In the genomic region with DNA sequence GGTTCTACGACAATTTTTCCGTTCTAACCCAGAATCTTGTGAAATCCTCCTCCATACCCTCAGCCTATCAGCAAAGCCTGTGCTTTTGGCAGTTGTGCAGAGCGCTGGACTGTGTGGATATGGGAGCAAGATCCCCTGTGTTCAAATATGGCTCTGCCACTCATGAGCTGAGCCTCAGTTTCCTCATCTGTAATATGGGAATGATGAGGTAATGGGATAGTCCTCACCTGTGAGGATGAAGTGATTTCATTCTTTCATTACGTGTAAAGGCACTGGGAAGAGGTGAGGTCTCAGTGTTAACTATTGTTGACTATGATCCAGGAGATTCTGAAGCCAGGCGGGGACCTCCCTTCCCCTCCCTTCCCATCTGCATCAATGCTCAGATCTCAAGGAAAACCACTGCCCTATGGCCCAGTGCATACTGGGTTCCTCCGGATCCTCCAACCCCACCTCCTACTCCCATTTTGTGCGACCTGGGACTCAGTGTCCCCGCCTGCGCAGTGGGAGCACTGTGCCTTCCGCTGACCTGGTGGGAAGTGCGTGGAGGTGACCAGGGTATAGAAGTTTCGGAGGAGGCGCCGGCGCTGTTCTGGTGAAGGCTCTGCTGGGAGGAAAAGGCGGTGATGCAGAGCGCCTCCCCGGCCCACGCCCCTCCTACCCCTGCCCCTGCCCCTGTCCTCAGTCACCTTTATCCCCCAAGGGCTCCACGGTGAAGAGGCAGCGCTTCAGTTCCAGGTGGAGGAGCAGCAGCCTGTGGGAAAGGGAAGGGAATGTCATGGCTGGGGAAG, we compare ENCODE assay signal across 8 cellular contexts. TPM values are rescaled to one million over a fixed set of nuclear protein-coding genes. Genes with fewer than 3 reads are reported as not detected.
DNase-seq lines count a peak whose midpoint lies in the region; ATAC-seq, FAIRE-seq and TF ChIP-seq lines count a peak whose summit lies in the region.

No MANE protein-coding gene starts in this region.

- no peaks in the 10 kb centered on the region; the same call in 1 of the 2 replicates for H3K27me3 ChIP-seq in HUES6 (ENCODE audit: control insufficient read depth, insufficient read depth, low read length)
- H3K27me3 ChIP-seq in bronchial epithelial cell (ENCODE audit: control insufficient read depth, insufficient read depth, low read length) = no peaks in the 10 kb centered on the region

- H3K9ac ChIP-seq in HUES6 (ENCODE audit: low read length) = no peak overlapping the region

- peaks cover 0 to 15% (median 6%) of the 10 kb centered on the region in 3 donors for H3K36me3 Mint-ChIP-seq in naive thymus-derived CD8-positive, alpha-beta T cell

- H3K4me3 Mint-ChIP-seq in naive thymus-derived CD8-positive, alpha-beta T cell = peak overlapping the region; percentile 4 to 95 (median 86)

- H3K9me3 Mint-ChIP-seq in naive thymus-derived CD8-positive, alpha-beta T cell = no peaks in the 10 kb centered on the region

- peak overlapping the region in 9 of 10 donors; percentile 62 to 93 (median 91) for H3K27ac Mint-ChIP-seq in naive thymus-derived CD8-positive, alpha-beta T cell

- peak overlapping the region; percentile 54 for H3K4me3 ChIP-seq in HUES6 (ENCODE audit: low read depth, low read length)
- H3K4me3 ChIP-seq in bronchial epithelial cell (ENCODE audit: low read depth, low read length) = no peak overlapping the region

- no peak for TF ChIP-seq CTCF in 22Rv1 (IDR thresholded peaks at IDR 0.05)
- TF ChIP-seq CTCF in bronchial epithelial cell (IDR thresholded peaks at IDR 0.05; ENCODE audit: insufficient read depth, low read length, severe bottlenecking) = no peak

- no peak for DNase-seq in bronchial epithelial cell (ENCODE audit: low read depth)
- DNase-seq in naive thymus-derived CD8-positive, alpha-beta T cell = no peak
- DNase-seq in NCI-H2171 treated with DMSO at 0.1 percent for 48 hours (lab: John Stamatoyannopoulos, UW) = no peak
- DNase-seq in DMS153 (lab: John Stamatoyannopoulos, UW) = no peak
- DNase-seq in occipital lobe (lab: John Stamatoyannopoulos, UW) = no peak

- H3K4me1 ChIP-seq in HUES6 (ENCODE audit: control insufficient read depth, insufficient read depth, low read length) = peaks cover 24% of the 10 kb centered on the region

- no peaks in the 10 kb centered on the region for H3K9me3 ChIP-seq in HUES6 (ENCODE audit: control insufficient read depth, insufficient read depth, low read depth, low read length)

- peaks cover 19 to 42% (median 40%) of the 10 kb centered on the region in 4 donors for H3K4me1 Mint-ChIP-seq in naive thymus-derived CD8-positive, alpha-beta T cell

- H3K27me3 Mint-ChIP-seq in naive thymus-derived CD8-positive, alpha-beta T cell = no peaks in the 10 kb centered on the region

- ATAC-seq in naive thymus-derived CD8-positive, alpha-beta T cell = no peak
- no peak for ATAC-seq in HG02798 (IDR thresholded peaks at IDR 0.05; ENCODE audit: poor library complexity, unreplicated experiment)

- POLR2A ChIA-PET in naive thymus-derived CD8-positive, alpha-beta T cell (lab: Charles Lee) = interaction anchor here (1.0 kb wide), 2 partner anchors 47 to 90 kb away, joined by 3 to 5 read pairs; no protein-coding TSS in a partner anchor

- H3K27ac ChIP-seq in 22Rv1 (peak overlapping the region; percentile 85), HUES6 (ENCODE audit: low read depth, low read length) (no peak overlapping the region)

- FAIRE-seq in bronchial epithelial cell (lab: Jason Lieb, UNC) = peak; percentile 66

- H3K36me3 ChIP-seq in HUES6 (ENCODE audit: control insufficient read depth, insufficient read depth, low read length) (peaks cover 21% of the 10 kb centered on the region), bronchial epithelial cell (ENCODE audit: control insufficient read depth, insufficient read depth, low read length) (peaks cover 9% of the 10 kb centered on the region)

RNA-seq across cellular contexts. Expression of gene FUZ, which starts 5.0 kb away (rescaled TPM):
- 12.1 and 13.2 TPM in 2 replicates for total RNA-seq in bronchial epithelial cell
- total RNA-seq in naive thymus-derived CD8-positive, alpha-beta T cell = 10 to 100 TPM; 23.0 to 28.8 TPM
- polyA plus RNA-seq in naive thymus-derived CD8-positive, alpha-beta T cell = 1 to 10 TPM; 5.4 to 7.5 (median 7.0) TPM
- 21.7 TPM for total RNA-seq in occipital lobe

RNA-seq across cellular contexts. Expression of gene MED25, which starts 10.0 kb away (rescaled TPM):
- total RNA-seq in bronchial epithelial cell = 8.2 and 10.2 TPM in 2 replicates
- 10 to 100 TPM; 39.8 to 43.2 TPM for total RNA-seq in naive thymus-derived CD8-positive, alpha-beta T cell
- 10 to 100 TPM in 2 of 3 donors, 1 to 10 TPM in 1; 7.5 to 19.2 (median 13.1) TPM for polyA plus RNA-seq in naive thymus-derived CD8-positive, alpha-beta T cell
- total RNA-seq in occipital lobe = 12.8 TPM

RNA-seq across cellular contexts. Expression of gene AP2A1, which starts 41.3 kb away (rescaled TPM):
- 25.5 and 33.5 TPM in 2 replicates for total RNA-seq in bronchial epithelial cell
- total RNA-seq in naive thymus-derived CD8-positive, alpha-beta T cell = 10 to 100 TPM; 56.1 to 57.8 TPM
- polyA plus RNA-seq in naive thymus-derived CD8-positive, alpha-beta T cell = 1 to 10 TPM; 4.5 to 6.5 (median 4.9) TPM
- 49.0 TPM for total RNA-seq in occipital lobe

RNA-seq across cellular contexts. Expression of gene PTOV1, which starts 42.9 kb away (rescaled TPM):
- total RNA-seq in bronchial epithelial cell (20.5 and 23.6 TPM in 2 replicates), occipital lobe (99.2 TPM)
- 100 to 1,000 TPM; 178 to 186 TPM for total RNA-seq in naive thymus-derived CD8-positive, alpha-beta T cell
- 10 to 100 TPM; 42.9 to 67.4 (median 50.9) TPM for polyA plus RNA-seq in naive thymus-derived CD8-positive, alpha-beta T cell

RNA-seq across cellular contexts. Expression of gene TSKS, which starts 45.0 kb away (rescaled TPM):
- not detected in 2 replicates for total RNA-seq in bronchial epithelial cell
- total RNA-seq in naive thymus-derived CD8-positive, alpha-beta T cell = 1 to 10 TPM; 3.5 to 4.8 TPM
- polyA plus RNA-seq in naive thymus-derived CD8-positive, alpha-beta T cell = 1 to 10 TPM in 1 of 3 donors, under 1 TPM in 2; 0.17 to 1.2 (median 0.40) TPM
- 0.31 TPM for total RNA-seq in occipital lobe
